ENCODE assay signal across 16 cellular contexts in the genomic region with DNA sequence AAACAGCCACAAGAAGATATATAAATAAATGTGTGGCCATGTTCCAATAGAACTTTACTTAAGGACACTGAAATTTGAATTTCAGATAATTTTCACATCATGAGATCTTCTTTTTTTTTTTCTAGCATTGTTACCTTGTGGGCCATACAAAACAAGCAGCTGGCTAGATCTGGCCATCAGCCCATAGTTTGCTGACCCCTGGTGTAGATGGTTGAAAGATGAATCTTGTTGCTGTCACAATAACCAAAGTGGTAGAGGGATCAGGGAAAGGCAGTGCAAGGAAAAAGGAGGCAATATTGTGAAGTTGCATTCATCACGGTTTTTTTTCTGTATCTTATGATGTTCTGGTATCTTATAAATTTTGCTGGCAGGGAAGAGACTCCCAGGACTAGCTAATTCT. TPM values are rescaled to one million over a fixed set of nuclear protein-coding genes. Genes with fewer than 3 reads are reported as not detected.
DNase-seq lines count a peak whose midpoint lies in the region; ATAC-seq lines count a peak whose summit lies in the region.
"Had no signal": no experiment of that assay in that cellular context is flagged by ENCODE, and none has a peak within 500 bp of the region (broad histone marks: within the 10 kb centered on the region; RNA-seq: fewer than 3 reads in every experiment).

No MANE protein-coding gene starts in this region.

- H3K4me3 Mint-ChIP-seq in IgD-negative memory B cell (no peak overlapping the region), memory B cell (no peak overlapping the region)

- H3K36me3 Mint-ChIP-seq in IgD-negative memory B cell (peaks cover 17% of the 10 kb centered on the region), memory B cell (peaks cover 21% of the 10 kb centered on the region)

- H3K9me3 Mint-ChIP-seq in IgD-negative memory B cell = no peaks in the 10 kb centered on the region
- no peaks in the 10 kb centered on the region for H3K9me3 Mint-ChIP-seq in memory B cell

- peak overlapping the region; percentile 36 to 77 (median 65) for H3K27ac Mint-ChIP-seq in IgD-negative memory B cell
- peak overlapping the region; percentile 93 for H3K27ac Mint-ChIP-seq in memory B cell

- peak overlapping the region; percentile 83 for H3K27ac ChIP-seq in angular gyrus (ENCODE audit: low read depth, low read length)
- H3K27ac ChIP-seq: C4-2B, HL-60, PC-9, SJCRH30 had no signal

- H3K4me1 Mint-ChIP-seq in IgD-negative memory B cell = peaks cover 18 to 22% (median 21%) of the 10 kb centered on the region in 3 donors
- peaks cover 14% of the 10 kb centered on the region for H3K4me1 Mint-ChIP-seq in memory B cell

- DNase-seq in memory B cell (ENCODE audit: low spot score in 2 of 2) (no peak), NCI-H187 (lab: John Stamatoyannopoulos, UW) (no peak)
- DNase-seq: ACHN, DMS79 treated with DMSO at 0.1 percent for 48 hours, NCI-H1694 treated with DMSO at 0.1 percent for 48 hours, NCI-H2107, NCI-H510A treated with DMSO at 0.1 percent for 48 hours, PC-9, SJCRH30 had no signal

- ATAC-seq in memory B cell (ENCODE audit: low read depth) (no peak), GM19455 (IDR thresholded peaks at IDR 0.05; ENCODE audit: unreplicated experiment) (no peak), GM18909 (IDR thresholded peaks at IDR 0.05; ENCODE audit: poor library complexity, unreplicated experiment) (no peak), HG02571 (IDR thresholded peaks at IDR 0.05; ENCODE audit: unreplicated experiment) (no peak)

- H3K27me3 Mint-ChIP-seq in IgD-negative memory B cell (no peaks in the 10 kb centered on the region), memory B cell (no peaks in the 10 kb centered on the region)

RNA-seq across cellular contexts. Expression of gene RASGEF1B, which starts 46.6 kb away (rescaled TPM):
- polyA plus RNA-seq in IgD-negative memory B cell = 17.5 TPM
